Comparison of ENCODE assay signal across 10 cellular contexts in genomic region chr21:45420623-45421041, GRCh38. TPM values are rescaled to one million over a fixed set of nuclear protein-coding genes. Genes with fewer than 3 reads are reported as not detected.
DNase-seq lines count a peak whose midpoint lies in the region; ATAC-seq and TF ChIP-seq lines count a peak whose summit lies in the region.
"Had no signal": no experiment of that assay in that cellular context is flagged by ENCODE, and none has a peak within 500 bp of the region (broad histone marks: within the 10 kb centered on the region; RNA-seq: fewer than 3 reads in every experiment).

No MANE protein-coding gene starts in this region.

- TF ChIP-seq CTCF in left lung (IDR thresholded peaks at IDR 0.05) (no peak), thyroid gland (IDR thresholded peaks at IDR 0.05) (no peak)

- no peaks in the 10 kb centered on the region for H3K4me1 ChIP-seq in left lung
- H3K4me1 ChIP-seq in thyroid gland: peaks cover 38 to 55% of the 10 kb centered on the region in 2 donors

- no peaks in the 10 kb centered on the region for H3K27me3 ChIP-seq in left lung
- H3K27me3 ChIP-seq in thyroid gland: no peaks in the 10 kb centered on the region
- H3K27me3 ChIP-seq: neutrophil had no signal

- peak; percentile 70 for DNase-seq in NCI-H2196 (lab: John Stamatoyannopoulos, UW; ENCODE audit: unreplicated experiment)
- DNase-seq in left lung: peak in 1 of 2 donors; percentile 68
- peak; percentile 96 for DNase-seq in thyroid gland
- DNase-seq in NCI-H2029 (lab: John Stamatoyannopoulos, UW): no peak
- DNase-seq in HuH-7.5 (ENCODE audit: low spot score): no peak
- DNase-seq in activated CD4-positive, alpha-beta T cell treated with anti-CD3 and anti-CD28 coated beads, Interleukin-2, amount 50 U/mL, for 1 hour: no peak
- DNase-seq: NCI-H446; stimulated activated CD4-positive, alpha-beta T cell treated with anti-CD3 and anti-CD28 coated beads, Interleukin-2, amount 100 ng/mL, for 48 hours had no signal

- ATAC-seq in left lung: peak; percentile 57

- H3K27ac ChIP-seq in cingulate gyrus (ENCODE audit: low read depth, low read length) (peak overlapping the region; percentile 69), left lung (no peak overlapping the region), thyroid gland (peak overlapping the region; percentile 97 to 99 (median 99))
- H3K27ac ChIP-seq: neutrophil had no signal

- intact Hi-C loops in left lung (cut with DNase I): no loop called here
- intact Hi-C loops in thyroid gland (cut with DNase I): loop anchor here (10.0 kb wide), 1 partner anchor 86 kb away; no protein-coding TSS in a partner anchor

- H3K9me3 ChIP-seq in left lung: no peaks in the 10 kb centered on the region
- H3K9me3 ChIP-seq in thyroid gland: no peaks in the 10 kb centered on the region
- H3K9me3 ChIP-seq: neutrophil had no signal

- TF ChIP-seq POLR2A in thyroid gland (IDR thresholded peaks at IDR 0.05): peak in 1 of 2 donors; percentile 55

- H3K4me3 ChIP-seq in left lung (no peak overlapping the region), thyroid gland (replicated peaks in 1 of 3) (no peak overlapping the region)

- H3K36me3 ChIP-seq in left lung (no peaks in the 10 kb centered on the region), thyroid gland (no peaks in the 10 kb centered on the region)
- H3K36me3 ChIP-seq: neutrophil had no signal

- 10 to 19% methylated on average over 3 to 8 of the region's 8 CpGs for WGBS in thyroid gland, 2 donors

RNA-seq across cellular contexts. Expression of gene COL18A1, which starts 15.7 kb away (rescaled TPM):
- total RNA-seq in left lung (10 to 100 TPM; 64.8 to 90.2 TPM), thyroid gland (100 to 1,000 TPM; 105 to 264 (median 238) TPM)

Comparison
In these comparisons a context has a peak if more than half of its experiments do, and no peak if none do; other contexts are left out.
1. DNase-seq: peak in NCI-H2196 (single experiment) and thyroid gland (2 of 2); none in NCI-H2029 (single experiment), HuH-7.5 (single experiment) and activated CD4-positive, alpha-beta T cell treated with anti-CD3 and anti-CD28 coated beads, Interleukin-2, amount 50 U/mL, for 1 hour (single experiment).
2. H3K27ac ChIP-seq: peak in cingulate gyrus (single experiment) and thyroid gland (3 of 3); none in left lung (0 of 2).